In genomic region chr17:38351412-38352222, GRCh38 we compare ENCODE assay signal across 1 cellular context.
TF ChIP-seq lines count a peak whose summit lies in the region.

A gene with protein sequence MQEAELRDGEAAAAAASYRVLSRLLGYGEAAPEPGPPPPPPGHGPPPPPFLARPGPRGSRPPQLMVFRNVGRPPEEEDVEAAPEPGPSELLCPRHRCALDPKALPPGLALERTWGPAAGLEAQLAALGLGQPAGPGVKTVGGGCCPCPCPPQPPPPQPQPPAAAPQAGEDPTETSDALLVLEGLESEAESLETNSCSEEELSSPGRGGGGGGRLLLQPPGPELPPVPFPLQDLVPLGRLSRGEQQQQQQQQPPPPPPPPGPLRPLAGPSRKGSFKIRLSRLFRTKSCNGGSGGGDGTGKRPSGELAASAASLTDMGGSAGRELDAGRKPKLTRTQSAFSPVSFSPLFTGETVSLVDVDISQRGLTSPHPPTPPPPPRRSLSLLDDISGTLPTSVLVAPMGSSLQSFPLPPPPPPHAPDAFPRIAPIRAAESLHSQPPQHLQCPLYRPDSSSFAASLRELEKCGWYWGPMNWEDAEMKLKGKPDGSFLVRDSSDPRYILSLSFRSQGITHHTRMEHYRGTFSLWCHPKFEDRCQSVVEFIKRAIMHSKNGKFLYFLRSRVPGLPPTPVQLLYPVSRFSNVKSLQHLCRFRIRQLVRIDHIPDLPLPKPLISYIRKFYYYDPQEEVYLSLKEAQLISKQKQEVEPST (plus strand): TSS chr17:38351844. CDS start chr17:38352053, 209 bp downstream.

TF ChIP-seq in K562, 482 proteins besides CTCF, POLR2A, EP300 and RAD21 (continued from another document and continues in another):
- 0 out of 2 replicates have a peak, but pooled peaks have one; percentile 12 for TF ChIP-seq ZKSCAN1 (IDR thresholded peaks at IDR 0.05; ENCODE audit: low read depth, low read length)
- TF ChIP-seq SMARCB1 (IDR thresholded peaks at IDR 0.05; ENCODE audit: insufficient read length, low read depth) = no peak
- TF ChIP-seq CCNT2 (IDR thresholded peaks at IDR 0.05; ENCODE audit: borderline replicate concordance, extremely low read depth, insufficient read length, low read depth, low read length) = peak; percentile 71
- TF ChIP-seq PML (IDR thresholded peaks at IDR 0.05; ENCODE audit: low read length) = peak; percentile 43; the same call in 1 of the 2 replicates
- TF ChIP-seq GATAD2B (IDR thresholded peaks at IDR 0.05; ENCODE audit: borderline replicate concordance) = peak; percentile 60; the same call in 1 of the 2 replicates
- TF ChIP-seq, protein P1, sequence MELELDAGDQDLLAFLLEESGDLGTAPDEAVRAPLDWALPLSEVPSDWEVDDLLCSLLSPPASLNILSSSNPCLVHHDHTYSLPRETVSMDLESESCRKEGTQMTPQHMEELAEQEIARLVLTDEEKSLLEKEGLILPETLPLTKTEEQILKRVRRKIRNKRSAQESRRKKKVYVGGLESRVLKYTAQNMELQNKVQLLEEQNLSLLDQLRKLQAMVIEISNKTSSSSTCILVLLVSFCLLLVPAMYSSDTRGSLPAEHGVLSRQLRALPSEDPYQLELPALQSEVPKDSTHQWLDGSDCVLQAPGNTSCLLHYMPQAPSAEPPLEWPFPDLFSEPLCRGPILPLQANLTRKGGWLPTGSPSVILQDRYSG (tag; conservative IDR thresholded peaks at IDR 0.05; ENCODE audit: low read depth) = no peak; the same call in 1 of the 2 replicates
- TF ChIP-seq YY1 (IDR thresholded peaks at IDR 0.05; ENCODE audit: borderline replicate concordance in 1 of 3, control insufficient read depth in 1 of 3, extremely low read depth in 1 of 3, insufficient read depth in 3 of 3, insufficient read length in 1 of 3, insufficient replicate concordance in 2 of 3, low read depth in 1 of 3, low read length in 2 of 3) = peak in 2 of 3 experiments; percentile 42 to 67
- no peak for TF ChIP-seq MAFG (tag; conservative IDR thresholded peaks at IDR 0.05)
- no peak for TF ChIP-seq MYBL2 (IDR thresholded peaks at IDR 0.05; ENCODE audit: low read depth)
- no peak for TF ChIP-seq MYBL2 (CRISPR knock-in tag; IDR thresholded peaks at IDR 0.05; ENCODE audit: borderline replicate concordance)
- no peak for TF ChIP-seq ILF3 (IDR thresholded peaks at IDR 0.05; ENCODE audit: borderline replicate concordance)
- peak; percentile 27; the same call in 1 of the 2 replicates for TF ChIP-seq TEAD4 (IDR thresholded peaks at IDR 0.05; ENCODE audit: low read length)
- no peak for TF ChIP-seq TEAD4 (CRISPR knock-in tag; IDR thresholded peaks at IDR 0.05; ENCODE audit: borderline replicate concordance)
- TF ChIP-seq, protein P2, sequence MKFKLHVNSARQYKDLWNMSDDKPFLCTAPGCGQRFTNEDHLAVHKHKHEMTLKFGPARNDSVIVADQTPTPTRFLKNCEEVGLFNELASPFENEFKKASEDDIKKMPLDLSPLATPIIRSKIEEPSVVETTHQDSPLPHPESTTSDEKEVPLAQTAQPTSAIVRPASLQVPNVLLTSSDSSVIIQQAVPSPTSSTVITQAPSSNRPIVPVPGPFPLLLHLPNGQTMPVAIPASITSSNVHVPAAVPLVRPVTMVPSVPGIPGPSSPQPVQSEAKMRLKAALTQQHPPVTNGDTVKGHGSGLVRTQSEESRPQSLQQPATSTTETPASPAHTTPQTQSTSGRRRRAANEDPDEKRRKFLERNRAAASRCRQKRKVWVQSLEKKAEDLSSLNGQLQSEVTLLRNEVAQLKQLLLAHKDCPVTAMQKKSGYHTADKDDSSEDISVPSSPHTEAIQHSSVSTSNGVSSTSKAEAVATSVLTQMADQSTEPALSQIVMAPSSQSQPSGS (CRISPR knock-in tag; IDR thresholded peaks at IDR 0.05) = no peak
- TF ChIP-seq HDAC2 (IDR thresholded peaks at IDR 0.05) = peak; percentile 90
- no peak for TF ChIP-seq ZNF274 (IDR thresholded peaks at IDR 0.05; ENCODE audit: borderline replicate concordance, low read depth, low read length)
- TF ChIP-seq ATF7 (IDR thresholded peaks at IDR 0.05) = peak; percentile 85
- TF ChIP-seq MAZ (CRISPR knock-in tag; conservative IDR thresholded peaks at IDR 0.05 in 1 of 2, IDR thresholded peaks at IDR 0.05 in 1 of 2) = peak; percentile 68 to 80
- TF ChIP-seq PHF20 (IDR thresholded peaks at IDR 0.05; ENCODE audit: partially characterized antibody) = peak; percentile 81
- 0 out of 2 replicates have a peak, but pooled peaks have one; percentile 40 for TF ChIP-seq RREB1 (CRISPR knock-in tag; IDR thresholded peaks at IDR 0.05)
- peak in 1 of 2 experiments; percentile 82; a peak in 2 of 4 replicates for TF ChIP-seq ZNF639 (CRISPR knock-in tag; conservative IDR thresholded peaks at IDR 0.05 in 1 of 2, IDR thresholded peaks at IDR 0.05 in 1 of 2)
- TF ChIP-seq GABPA (tag; conservative IDR thresholded peaks at IDR 0.05; ENCODE audit: low read depth) = peak; percentile 94
- peak; percentile 76 for TF ChIP-seq ATF3 (IDR thresholded peaks at IDR 0.05)
- no peak for TF ChIP-seq ATF3 (CRISPR knock-in tag; conservative IDR thresholded peaks at IDR 0.05)
- peak; percentile 15; the same call in 1 of the 2 replicates for TF ChIP-seq HNRNPL (IDR thresholded peaks at IDR 0.05; ENCODE audit: low read depth, low read length)
- no peak for TF ChIP-seq ZBTB1 (CRISPR knock-in tag; IDR thresholded peaks at IDR 0.05; ENCODE audit: borderline replicate concordance, low read depth)
- TF ChIP-seq, protein P3, sequence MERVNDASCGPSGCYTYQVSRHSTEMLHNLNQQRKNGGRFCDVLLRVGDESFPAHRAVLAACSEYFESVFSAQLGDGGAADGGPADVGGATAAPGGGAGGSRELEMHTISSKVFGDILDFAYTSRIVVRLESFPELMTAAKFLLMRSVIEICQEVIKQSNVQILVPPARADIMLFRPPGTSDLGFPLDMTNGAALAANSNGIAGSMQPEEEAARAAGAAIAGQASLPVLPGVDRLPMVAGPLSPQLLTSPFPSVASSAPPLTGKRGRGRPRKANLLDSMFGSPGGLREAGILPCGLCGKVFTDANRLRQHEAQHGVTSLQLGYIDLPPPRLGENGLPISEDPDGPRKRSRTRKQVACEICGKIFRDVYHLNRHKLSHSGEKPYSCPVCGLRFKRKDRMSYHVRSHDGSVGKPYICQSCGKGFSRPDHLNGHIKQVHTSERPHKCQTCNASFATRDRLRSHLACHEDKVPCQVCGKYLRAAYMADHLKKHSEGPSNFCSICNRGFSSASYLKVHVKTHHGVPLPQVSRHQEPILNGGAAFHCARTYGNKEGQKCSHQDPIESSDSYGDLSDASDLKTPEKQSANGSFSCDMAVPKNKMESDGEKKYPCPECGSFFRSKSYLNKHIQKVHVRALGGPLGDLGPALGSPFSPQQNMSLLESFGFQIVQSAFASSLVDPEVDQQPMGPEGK (CRISPR knock-in tag; IDR thresholded peaks at IDR 0.05; ENCODE audit: borderline replicate concordance) = no peak
- 0 out of 2 replicates have a peak, but pooled peaks have one; percentile 33 for TF ChIP-seq SIN3B (IDR thresholded peaks at IDR 0.05; ENCODE audit: low read depth)
- peak; percentile 89 for TF ChIP-seq POLR2B (IDR thresholded peaks at IDR 0.05; ENCODE audit: low read depth, partially characterized antibody)
- no peak for TF ChIP-seq SMAD1 (IDR thresholded peaks at IDR 0.05; ENCODE audit: low read depth, low read length, partially characterized antibody)
- peak; percentile 44; the same call in 1 of the 2 replicates for TF ChIP-seq HCFC1 (IDR thresholded peaks at IDR 0.05; ENCODE audit: low read depth, low read length)
- 0 out of 2 replicates have a peak, but pooled peaks have one; percentile 29 for TF ChIP-seq ETS1 (conservative IDR thresholded peaks at IDR 0.05; ENCODE audit: control insufficient read depth, low read depth, low read length)
- peak; percentile 66 for TF ChIP-seq POLR2AphosphoS5 (IDR thresholded peaks at IDR 0.05; ENCODE audit: control insufficient read depth, insufficient read depth, low read depth, low read length)
- peak; percentile 78 for TF ChIP-seq TAF1 (IDR thresholded peaks at IDR 0.05; ENCODE audit: control insufficient read depth, extremely low read depth, insufficient read depth, low read length, severe bottlenecking)
- TF ChIP-seq ELF2 (CRISPR knock-in tag; IDR thresholded peaks at IDR 0.05) = 0 out of 2 replicates have a peak, but pooled peaks have one; percentile 24
- peak; percentile 88 for TF ChIP-seq BCOR (IDR thresholded peaks at IDR 0.05)
- TF ChIP-seq SAFB (IDR thresholded peaks at IDR 0.05; ENCODE audit: borderline replicate concordance, low read depth, low read length) = peak; percentile 55; the same call in 1 of the 2 replicates
